18 cellular contexts compared by ENCODE assay signal in the genomic region with DNA sequence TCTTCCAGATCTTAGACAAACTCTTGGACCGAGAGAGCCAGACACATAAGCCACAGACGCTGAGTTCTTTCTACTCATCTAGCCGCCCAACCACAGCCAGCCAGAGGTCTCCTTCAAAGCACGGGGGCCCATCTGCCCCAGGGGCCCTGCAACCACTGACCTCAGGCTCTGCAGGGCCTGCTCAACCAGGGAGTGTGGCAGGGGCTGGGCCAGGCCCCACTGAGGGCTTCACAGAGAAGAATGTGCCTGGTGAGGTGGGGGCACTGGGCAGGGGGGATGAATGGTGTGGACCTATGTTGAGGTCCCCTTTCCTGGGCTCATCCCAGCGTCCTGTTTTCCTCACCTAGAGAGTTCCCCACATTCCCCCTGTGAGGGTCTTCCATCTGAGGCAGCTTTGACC. TPM values are rescaled to one million over a fixed set of nuclear protein-coding genes. Genes with fewer than 3 reads are reported as not detected.
A peak's percentile ranks its signal among the peaks of the same experiment; 100 is the strongest.
DNase-seq lines count a peak whose midpoint lies in the region; ATAC-seq, FAIRE-seq and TF ChIP-seq lines count a peak whose summit lies in the region.
"Had no signal": no experiment of that assay in that cellular context is flagged by ENCODE, and none has a peak within 500 bp of the region (broad histone marks: within the 10 kb centered on the region; RNA-seq: fewer than 3 reads in every experiment).

No MANE protein-coding gene starts in this region.

- H3K4me2 ChIP-seq in K562 (ENCODE audit: insufficient read depth, low read length): no peak overlapping the region
- no peak overlapping the region for H3K4me2 ChIP-seq in osteoblast (ENCODE audit: insufficient read depth, low read length)
- H3K4me2 ChIP-seq: A549; BLaER1 treated with 17β-estradiol and CSF1 and Interleukin-3, amounts not matched to agents 10 nM and 100 nM; GM23338; PC-9 had no signal

- no peaks in the 10 kb centered on the region for H3K9me3 ChIP-seq in heart right ventricle
- H3K9me3 ChIP-seq in K562 (replicated peaks; ENCODE audit: control insufficient read depth, insufficient read depth, low read depth, low read length): no peaks in the 10 kb centered on the region
- H3K9me3 ChIP-seq in osteoblast (ENCODE audit: low read depth, low read length): no peaks in the 10 kb centered on the region
- H3K9me3 ChIP-seq: A549; BLaER1 treated with 17β-estradiol and CSF1 and Interleukin-3, amounts not matched to agents 10 nM and 100 nM had no signal

- TF ChIP-seq CTCF in heart right ventricle (IDR thresholded peaks at IDR 0.05) (no peak), K562 (IDR thresholded peaks at IDR 0.05 in 2 of 3, conservative IDR thresholded peaks at IDR 0.05 in 1 of 3; ENCODE audit: insufficient read depth in 2 of 3, low read depth in 1 of 3, low read length in 3 of 3) (no peak), osteoblast (IDR thresholded peaks at IDR 0.05; ENCODE audit: extremely low read depth, low read depth, low read length) (no peak)

- H3K9ac ChIP-seq in K562 (ENCODE audit: insufficient read depth in 1 of 2, low read depth in 2 of 2, low read length in 2 of 2): no peak overlapping the region
- H3K9ac ChIP-seq: BLaER1 treated with 17β-estradiol and CSF1 and Interleukin-3, amounts not matched to agents 10 nM and 100 nM had no signal

- no peaks in the 10 kb centered on the region for H3K27me3 ChIP-seq in heart right ventricle
- no peaks in the 10 kb centered on the region for H3K27me3 ChIP-seq in K562 (ENCODE audit: control insufficient read depth in 2 of 2, insufficient read depth in 2 of 2, low read length in 2 of 2)
- H3K27me3 ChIP-seq in osteoblast (ENCODE audit: insufficient read depth, low read length): no peaks in the 10 kb centered on the region
- H3K27me3 ChIP-seq: BLaER1 treated with 17β-estradiol and CSF1 and Interleukin-3, amounts not matched to agents 10 nM and 100 nM had no signal

- peak; percentile 21 for DNase-seq in left ventricle myocardium superior
- DNase-seq in heart right ventricle: no peak
- DNase-seq in K562 (ENCODE audit: extremely low read depth in 1 of 4, low spot score in 3 of 4): no peak
- peak; percentile 57 for DNase-seq in osteoblast (ENCODE audit: insufficient read length, low spot score, missing footprints)
- no peak for DNase-seq in putamen (ENCODE audit: low spot score)
- no peak for DNase-seq in NCI-H2196 treated with DMSO at 0.1 percent for 48 hours (lab: John Stamatoyannopoulos, UW; ENCODE audit: unreplicated experiment)
- DNase-seq: DND-41, KG1, NCI-H1436, NCI-H2029 treated with DMSO at 0.1 percent for 48 hours, NCI-H524 had no signal

- in situ Hi-C loops in K562 (cut with MboI): no loop called here

- BruUV-seq in K562 (replicated peaks; lab: Mats Ljungman, UMichigan): no TSS peak

- TF ChIP-seq POLR2A in K562 (conservative IDR thresholded peaks at IDR 0.05): no peak

- intact Hi-C loops in left ventricle myocardium superior (cut with micrococcal nuclease): no loop called here
- intact Hi-C loops in heart right ventricle (cut with DNase I): no loop called here
- intact Hi-C loops in K562 (cut with micrococcal nuclease): no loop called here

- peaks cover 8% of the 10 kb centered on the region for H3K9me1 ChIP-seq in K562 (ENCODE audit: control insufficient read depth, insufficient read depth, low read length)

- H4K20me1 ChIP-seq in K562 (replicated peaks; ENCODE audit: control insufficient read depth, insufficient read depth, low read length) (no peaks in the 10 kb centered on the region; the same call in 1 of the 2 replicates), osteoblast (ENCODE audit: insufficient read depth, low read length) (peaks cover 7% of the 10 kb centered on the region)

- no peak for ATAC-seq in left ventricle myocardium superior
- ATAC-seq in heart right ventricle: no peak
- ATAC-seq in K562: no peak
- no peak for ATAC-seq in GM18868 (IDR thresholded peaks at IDR 0.05; ENCODE audit: unreplicated experiment)
- ATAC-seq: A549, GM23338 had no signal

- H2AFZ ChIP-seq in K562 (ENCODE audit: low read depth, low read length) (no peak overlapping the region), osteoblast (ENCODE audit: low read length) (no peak overlapping the region)
- H2AFZ ChIP-seq: GM23338, PC-9 had no signal

- POLR2A ChIA-PET in K562 (lab: Yijun Ruan, JAX): interaction anchor here (0.6 to 9.0 kb wide), 6 partner anchors 10 to 78 kb away, joined by 3 to 61 read pairs (median 3); a partner anchor contains a TSS

- H3K36me3 ChIP-seq in heart right ventricle (peaks cover 0 to 100% (median 78%) of the 10 kb centered on the region in 9 donors), K562 (ENCODE audit: control insufficient read depth, insufficient read depth, low read length) (peaks cover 91% of the 10 kb centered on the region; the same call in 2 of the 3 replicates), osteoblast (ENCODE audit: insufficient read depth, low read length) (peaks cover 84% of the 10 kb centered on the region)

- CTCF ChIA-PET in K562 (lab: Yijun Ruan, JAX; ENCODE audit: low intra/inter-chr PET ratio): no interaction called here

- H3K79me2 ChIP-seq in K562 (ENCODE audit: control insufficient read depth, insufficient read depth, low read length) (no peaks in the 10 kb centered on the region), osteoblast (ENCODE audit: insufficient read depth, low read length) (no peaks in the 10 kb centered on the region)

- H3K27ac ChIP-seq in heart right ventricle (no peak overlapping the region), K562 (ENCODE audit: extremely low read depth, low read depth, low read length) (no peak overlapping the region), osteoblast (ENCODE audit: low read depth, low read length) (no peak overlapping the region)
- H3K27ac ChIP-seq: A549; BLaER1 treated with 17β-estradiol and CSF1 and Interleukin-3, amounts not matched to agents 10 nM and 100 nM; PC-9 had no signal

- H3K4me1 ChIP-seq in heart right ventricle (no peaks in the 10 kb centered on the region), K562 (replicated peaks in 1 of 2; ENCODE audit: control insufficient read depth in 2 of 2, insufficient read depth in 2 of 2, low read length in 2 of 2) (peaks cover 0 to 10% of the 10 kb centered on the region in 2 experiments; a peak in 2 of 5 replicates), osteoblast (ENCODE audit: insufficient read depth, low read length) (no peaks in the 10 kb centered on the region)
- H3K4me1 ChIP-seq: A549; BLaER1 treated with 17β-estradiol and CSF1 and Interleukin-3, amounts not matched to agents 10 nM and 100 nM had no signal

- TF ChIP-seq EP300 in K562 (IDR thresholded peaks at IDR 0.05; ENCODE audit: low read length): no peak

- no peak overlapping the region for H3K4me3 ChIP-seq in heart right ventricle
- H3K4me3 ChIP-seq in K562: no peak overlapping the region
- H3K4me3 ChIP-seq in osteoblast (ENCODE audit: insufficient read depth, low read length): no peak overlapping the region
- H3K4me3 ChIP-seq: A549; BLaER1 treated with 17β-estradiol and CSF1 and Interleukin-3, amounts not matched to agents 10 nM and 100 nM; GM23338; PC-9 had no signal

- WGBS in heart right ventricle, 2 donors: 85 to 87% methylated on average over 5 of the region's 5 CpGs
- WGBS in K562 (ENCODE audit: insufficient coverage, low coverage, missing lambda C conversion rate): 85% methylated on average over 4 of the region's 5 CpGs

- no peak for FAIRE-seq in K562 (lab: Jason Lieb, UNC)
- FAIRE-seq: A549, G401.6, GM18507 had no signal

- TF ChIP-seq RAD21 in K562 (CRISPR knock-in tag; conservative IDR thresholded peaks at IDR 0.05 in 1 of 2, IDR thresholded peaks at IDR 0.05 in 1 of 2): no peak

RNA-seq across cellular contexts. Expression of a gene that starts 11.4 kb away (rescaled TPM):
- total RNA-seq in left ventricle myocardium superior: 53.9 TPM
- total RNA-seq in heart right ventricle: 10 to 100 TPM; 35.2 to 72.5 (median 43.5) TPM
- polyA plus RNA-seq in heart right ventricle: 100 to 1,000 TPM in 1 of 2 donors, 10 to 100 TPM in 1; 64.1 to 139 TPM
- total RNA-seq in K562 (2011; cell fraction: chromatin; rRNA removed; ENCODE audit: low replicate concordance): 202 and 543 TPM in 2 replicates
- 249 and 295 TPM in 2 replicates for total RNA-seq in K562 (2011; cell fraction: nucleolus; rRNA removed)
- 177 and 202 TPM in 2 replicates for total RNA-seq in K562 (2011; cell fraction: nucleoplasm; rRNA removed)
- 21.9 and 34.2 TPM in 2 replicates for total RNA-seq in K562 (2014; rRNA removed)
- total RNA-seq in K562 (2014; rRNA removed; fragmentation: Illumina TruSeq; extraction: Trizol): 14.9 and 15.0 TPM in 2 replicates
- 26.7 and 30.0 TPM in 2 replicates for total RNA-seq in K562 (2015; rRNA removed; fragmentation: Illumina TruSeq; extraction: Trizol)
- 43.4 and 45.6 TPM in 2 replicates for total RNA-seq in K562 (2021)
- 35.1 and 76.4 TPM in 2 replicates for polyA plus RNA-seq in K562 (2011; rRNA removed)
- 51.3 and 87.4 TPM in 2 replicates for polyA plus RNA-seq in K562 (2011; cell fraction: cytosol; rRNA removed)
- polyA plus RNA-seq in K562 (2011; cell fraction: nucleus; rRNA removed): 367 and 476 TPM in 2 replicates
- polyA plus RNA-seq in K562 (2012): 41.4 and 84.7 TPM in 2 replicates
- polyA plus RNA-seq in K562 (2014; fragmentation: Illumina TruSeq; extraction: Trizol): 40.7 and 51.3 TPM in 2 replicates
- 1 to 10 TPM; 5.6 to 6.2 TPM for polyA plus RNA-seq in K562 (2014; fragmentation: Nextera tagmentation; extraction: Ambion mirVana)
- 38.4 and 47.8 TPM in 2 replicates for polyA plus RNA-seq in K562 (2014; rRNA removed)
- 34.3 and 47.0 TPM in 2 replicates for polyA minus RNA-seq in K562 (2011; rRNA and poly(A)+ RNA removed)
- polyA minus RNA-seq in K562 (2011; cell fraction: cytosol; rRNA and poly(A)+ RNA removed): 38.9 and 42.1 TPM in 2 replicates
- 56.4 and 72.0 TPM in 2 replicates for polyA minus RNA-seq in K562 (2011; cell fraction: nucleus; rRNA and poly(A)+ RNA removed)
- 63.1 and 76.7 TPM in 2 replicates for total RNA-seq in osteoblast

RNA-seq across cellular contexts. Expression of a gene that starts 14.6 kb away (rescaled TPM):
- total RNA-seq in left ventricle myocardium superior (11.7 TPM), heart right ventricle (10 to 100 TPM in 8 of 10 donors, 1 to 10 TPM in 2; 8.3 to 15.7 (median 11.5) TPM), K562 (2014; rRNA removed) (27.2 and 32.1 TPM in 2 replicates), K562 (2014; rRNA removed; fragmentation: Illumina TruSeq; extraction: Trizol) (12.5 and 14.7 TPM in 2 replicates), K562 (2015; rRNA removed; fragmentation: Illumina TruSeq; extraction: Trizol) (18.2 and 19.6 TPM in 2 replicates), K562 (2021) (33.9 and 35.7 TPM in 2 replicates), osteoblast (30.4 and 35.8 TPM in 2 replicates)
- polyA plus RNA-seq in heart right ventricle (10 to 100 TPM in 1 of 2 donors, 1 to 10 TPM in 1; 7.2 to 12.9 TPM), K562 (2011; rRNA removed) (23.8 and 31.6 TPM in 2 replicates), K562 (2014; fragmentation: Illumina TruSeq; extraction: Trizol) (22.6 TPM in 2 replicates), K562 (2014; fragmentation: Nextera tagmentation; extraction: Ambion mirVana) (1 to 10 TPM; 4.7 to 6.3 TPM), K562 (2014; rRNA removed) (30.5 and 31.4 TPM in 2 replicates)
- 130 and 235 TPM in 2 replicates for total RNA-seq in K562 (2011; cell fraction: chromatin; rRNA removed; ENCODE audit: low replicate concordance)
- total RNA-seq in K562 (2011; cell fraction: nucleolus; rRNA removed): 102 and 121 TPM in 2 replicates
- 108 and 109 TPM in 2 replicates for total RNA-seq in K562 (2011; cell fraction: nucleoplasm; rRNA removed)
- 23.7 and 30.6 TPM in 2 replicates for polyA plus RNA-seq in K562 (2011; cell fraction: cytosol; rRNA removed)
- polyA plus RNA-seq in K562 (2011; cell fraction: nucleus; rRNA removed): 99.8 and 108 TPM in 2 replicates
- 42.1 and 123 TPM in 2 replicates for polyA plus RNA-seq in K562 (2012)
- polyA minus RNA-seq in K562 (2011; rRNA and poly(A)+ RNA removed): 22.0 and 23.5 TPM in 2 replicates
- 12.5 and 14.2 TPM in 2 replicates for polyA minus RNA-seq in K562 (2011; cell fraction: cytosol; rRNA and poly(A)+ RNA removed)
- polyA minus RNA-seq in K562 (2011; cell fraction: nucleus; rRNA and poly(A)+ RNA removed): 44.3 and 53.9 TPM in 2 replicates

RNA-seq across cellular contexts. Expression of a gene that starts 14.9 kb away (rescaled TPM):
- 29.2 TPM for total RNA-seq in left ventricle myocardium superior
- 10 to 100 TPM; 18.6 to 31.4 (median 21.5) TPM for total RNA-seq in heart right ventricle
- 10 to 100 TPM; 48.2 to 82.1 TPM for polyA plus RNA-seq in heart right ventricle
- total RNA-seq in K562 (2011; cell fraction: chromatin; rRNA removed; ENCODE audit: low replicate concordance): 21.6 and 37.5 TPM in 2 replicates
- total RNA-seq in K562 (2011; cell fraction: nucleolus; rRNA removed): 20.1 and 25.8 TPM in 2 replicates
- 37.9 and 46.2 TPM in 2 replicates for total RNA-seq in K562 (2011; cell fraction: nucleoplasm; rRNA removed)
- 82.9 and 130 TPM in 2 replicates for total RNA-seq in K562 (2014; rRNA removed)
- total RNA-seq in K562 (2014; rRNA removed; fragmentation: Illumina TruSeq; extraction: Trizol): 68.2 and 79.6 TPM in 2 replicates
- total RNA-seq in K562 (2015; rRNA removed; fragmentation: Illumina TruSeq; extraction: Trizol): 69.6 and 83.4 TPM in 2 replicates
- 52.9 and 54.9 TPM in 2 replicates for total RNA-seq in K562 (2021)
- polyA plus RNA-seq in K562 (2011; rRNA removed): 84.9 and 110 TPM in 2 replicates
- polyA plus RNA-seq in K562 (2011; cell fraction: cytosol; rRNA removed): 54.8 and 55.0 TPM in 2 replicates
- polyA plus RNA-seq in K562 (2011; cell fraction: nucleus; rRNA removed): 33.4 and 48.1 TPM in 2 replicates
- 70.3 and 131 TPM in 2 replicates for polyA plus RNA-seq in K562 (2012)
- polyA plus RNA-seq in K562 (2014; fragmentation: Illumina TruSeq; extraction: Trizol): 59.5 and 75.0 TPM in 2 replicates
- 100 to 1,000 TPM in 1 of 2 experiments, 10 to 100 TPM in 1; 89.7 to 114 TPM for polyA plus RNA-seq in K562 (2014; fragmentation: Nextera tagmentation; extraction: Ambion mirVana)
- 126 and 135 TPM in 2 replicates for polyA plus RNA-seq in K562 (2014; rRNA removed)
- 21.0 and 21.1 TPM in 2 replicates for polyA minus RNA-seq in K562 (2011; rRNA and poly(A)+ RNA removed)
- polyA minus RNA-seq in K562 (2011; cell fraction: cytosol; rRNA and poly(A)+ RNA removed): 11.0 and 14.1 TPM in 2 replicates
- 11.0 and 27.2 TPM in 2 replicates for polyA minus RNA-seq in K562 (2011; cell fraction: nucleus; rRNA and poly(A)+ RNA removed)
- total RNA-seq in osteoblast: 11.2 and 12.7 TPM in 2 replicates

RNA-seq across cellular contexts. Expression of a gene that starts 52.6 kb away (rescaled TPM):
- total RNA-seq in left ventricle myocardium superior (50.5 TPM), heart right ventricle (10 to 100 TPM; 44.5 to 59.7 (median 51.5) TPM), K562 (2014; rRNA removed) (70.5 and 99.4 TPM in 2 replicates), K562 (2014; rRNA removed; fragmentation: Illumina TruSeq; extraction: Trizol) (48.6 and 48.7 TPM in 2 replicates), K562 (2015; rRNA removed; fragmentation: Illumina TruSeq; extraction: Trizol) (55.5 and 59.4 TPM in 2 replicates), K562 (2021) (103 and 115 TPM in 2 replicates), osteoblast (28.3 and 28.6 TPM in 2 replicates)
- polyA plus RNA-seq in heart right ventricle (10 to 100 TPM; 33.4 to 34.6 TPM), K562 (2011; rRNA removed) (97.4 and 150 TPM in 2 replicates), K562 (2014; fragmentation: Illumina TruSeq; extraction: Trizol) (108 and 110 TPM in 2 replicates), K562 (2014; fragmentation: Nextera tagmentation; extraction: Ambion mirVana) (10 to 100 TPM; 19.0 to 88.4 TPM), K562 (2014; rRNA removed) (64.7 and 68.8 TPM in 2 replicates)
- 185 and 253 TPM in 2 replicates for total RNA-seq in K562 (2011; cell fraction: chromatin; rRNA removed; ENCODE audit: low replicate concordance)
- total RNA-seq in K562 (2011; cell fraction: nucleolus; rRNA removed): 121 and 131 TPM in 2 replicates
- total RNA-seq in K562 (2011; cell fraction: nucleoplasm; rRNA removed): 132 and 136 TPM in 2 replicates
- 116 and 140 TPM in 2 replicates for polyA plus RNA-seq in K562 (2011; cell fraction: cytosol; rRNA removed)
- polyA plus RNA-seq in K562 (2011; cell fraction: nucleus; rRNA removed): 227 TPM in 2 replicates
- polyA plus RNA-seq in K562 (2012): 94.4 and 137 TPM in 2 replicates
- 164 and 184 TPM in 2 replicates for polyA minus RNA-seq in K562 (2011; rRNA and poly(A)+ RNA removed)
- polyA minus RNA-seq in K562 (2011; cell fraction: cytosol; rRNA and poly(A)+ RNA removed): 98.3 and 102 TPM in 2 replicates
- 40.7 and 54.6 TPM in 2 replicates for polyA minus RNA-seq in K562 (2011; cell fraction: nucleus; rRNA and poly(A)+ RNA removed)

Comparison
In these comparisons a context has a peak if more than half of its experiments do, and no peak if none do; other contexts are left out.
1. DNase-seq: peak in left ventricle myocardium superior (single experiment) and osteoblast (single experiment); none in heart right ventricle (0 of 2), K562 (0 of 4), putamen (single experiment) and NCI-H2196 treated with DMSO at 0.1 percent for 48 hours (single experiment).